ENCODE assay signal across 8 cellular contexts in the genomic region with DNA sequence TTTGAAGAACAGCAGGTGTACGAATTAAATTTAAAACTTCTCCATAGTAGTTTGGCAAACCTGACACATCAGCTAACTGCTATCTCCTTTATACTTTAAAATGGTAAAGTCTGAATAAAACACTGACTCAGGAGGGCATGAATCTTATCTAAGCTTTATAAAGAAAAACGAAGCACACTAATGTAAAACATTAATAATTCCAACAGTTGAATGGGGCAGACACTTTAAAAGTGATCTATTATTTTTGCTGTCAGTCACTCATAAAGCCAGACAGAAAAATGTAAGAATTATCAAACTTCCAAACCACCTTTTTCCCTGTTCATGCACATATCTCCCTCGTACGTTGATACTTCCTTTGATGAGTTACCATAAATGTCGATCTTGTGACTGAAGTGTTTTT. TPM values are rescaled to one million over a fixed set of nuclear protein-coding genes. Genes with fewer than 3 reads are reported as not detected.
DNase-seq lines count a peak whose midpoint lies in the region; ATAC-seq, FAIRE-seq and TF ChIP-seq lines count a peak whose summit lies in the region.

No MANE protein-coding gene starts in this region.

- TF ChIP-seq CTCF in keratinocyte (optimal IDR thresholded peaks at IDR 0.05 in 1 of 3, IDR thresholded peaks at IDR 0.05 in 1 of 3, conservative IDR thresholded peaks at IDR 0.05 in 1 of 3; ENCODE audit: extremely low read depth in 1 of 3, insufficient read depth in 2 of 3, low read length in 3 of 3) = no peak
- no peak for TF ChIP-seq CTCF in RWPE1 (conservative IDR thresholded peaks at IDR 0.05; ENCODE audit: low read depth)

- ATAC-seq in activated naive CD4-positive, alpha-beta T cell treated with anti-CD3 and anti-CD28 coated beads, Interleukin-2, amount 50 U/mL, for 72 hours = no peak
- ATAC-seq in HG03045 (IDR thresholded peaks at IDR 0.05; ENCODE audit: unreplicated experiment) = no peak

- peaks cover 16% of the 10 kb centered on the region for H3K36me3 Mint-ChIP-seq in activated CD4-positive, alpha-beta T cell treated with anti-CD3 and anti-CD28 coated beads, Interleukin-2, amount 10 ng/mL, durations not matched to agents 7 days and 5 days (ENCODE audit: low read depth)
- peaks cover 24 to 47% of the 10 kb centered on the region in 2 donors for H3K36me3 Mint-ChIP-seq in activated naive CD4-positive, alpha-beta T cell treated with anti-CD3 and anti-CD28 coated beads, Interleukin-2, amount 50 U/mL, for 72 hours

- FAIRE-seq in keratinocyte (lab: Jason Lieb, UNC) = no peak

- dilution Hi-C loops in keratinocyte (cut with MboI; ENCODE audit: extremely low pct_ligation_motif_present, low sequenced_read_pairs) = no loop called here

- H3K27me3 ChIP-seq in keratinocyte (ENCODE audit: control insufficient read depth, extremely low read depth, insufficient read depth, low read length) = no peaks in the 10 kb centered on the region
- no peaks in the 10 kb centered on the region for H3K27me3 ChIP-seq in subcutaneous abdominal adipose tissue (ENCODE audit: control insufficient read depth in 5 of 5, insufficient read depth in 4 of 5, low read length in 5 of 5)

- no peak for DNase-seq in activated CD4-positive, alpha-beta T cell treated with anti-CD3 and anti-CD28 coated beads, Interleukin-2, amount 10 ng/mL, durations not matched to agents 7 days and 5 days
- no peak for DNase-seq in activated CD4-positive, alpha-beta T cell treated with anti-CD3 and anti-CD28 coated beads for 1 hour
- DNase-seq in activated naive CD4-positive, alpha-beta T cell treated with anti-CD3 and anti-CD28 coated beads, Interleukin-2, amount 50 U/mL, for 72 hours (ENCODE audit: low spot score in 2 of 2) = no peak
- DNase-seq in keratinocyte (ENCODE audit: low read depth, low spot score) = no peak
- DNase-seq in NCI-H446 (lab: John Stamatoyannopoulos, UW) = no peak
- DNase-seq in RWPE1 (ENCODE audit: low spot score) = no peak

- H3K79me2 ChIP-seq in keratinocyte (ENCODE audit: control insufficient read depth, insufficient read depth, low read length) = peaks cover 79% of the 10 kb centered on the region

- H3K9me3 Mint-ChIP-seq in activated CD4-positive, alpha-beta T cell treated with anti-CD3 and anti-CD28 coated beads, Interleukin-2, amount 10 ng/mL, durations not matched to agents 7 days and 5 days = no peaks in the 10 kb centered on the region
- H3K9me3 Mint-ChIP-seq in activated naive CD4-positive, alpha-beta T cell treated with anti-CD3 and anti-CD28 coated beads, Interleukin-2, amount 50 U/mL, for 72 hours = no peaks in the 10 kb centered on the region

- peaks cover 15% of the 10 kb centered on the region for H3K4me1 ChIP-seq in keratinocyte (ENCODE audit: control insufficient read depth, extremely low read depth, insufficient read depth, low read length)
- peaks cover 4 to 56% (median 48%) of the 10 kb centered on the region in 5 donors for H3K4me1 ChIP-seq in subcutaneous abdominal adipose tissue (ENCODE audit: control insufficient read depth in 5 of 5, insufficient read depth in 5 of 5, low read length in 5 of 5)

- H3K4me2 ChIP-seq in keratinocyte (ENCODE audit: control insufficient read depth, extremely low read depth, insufficient read depth, low read depth, low read length) = peak overlapping the region; percentile 72

- no peaks in the 10 kb centered on the region for H3K27me3 Mint-ChIP-seq in activated CD4-positive, alpha-beta T cell treated with anti-CD3 and anti-CD28 coated beads, Interleukin-2, amount 10 ng/mL, durations not matched to agents 7 days and 5 days

- H3K4me1 Mint-ChIP-seq in activated CD4-positive, alpha-beta T cell treated with anti-CD3 and anti-CD28 coated beads, Interleukin-2, amount 10 ng/mL, durations not matched to agents 7 days and 5 days = peaks cover 37% of the 10 kb centered on the region

- H2AFZ ChIP-seq in keratinocyte (ENCODE audit: control insufficient read depth, low read length) = no peak overlapping the region

- peak overlapping the region; percentile 58 for H3K27ac Mint-ChIP-seq in activated CD4-positive, alpha-beta T cell treated with anti-CD3 and anti-CD28 coated beads, Interleukin-2, amount 10 ng/mL, durations not matched to agents 7 days and 5 days
- H3K27ac Mint-ChIP-seq in activated naive CD4-positive, alpha-beta T cell treated with anti-CD3 and anti-CD28 coated beads, Interleukin-2, amount 50 U/mL, for 72 hours = peak overlapping the region; percentile 66 to 99

- POLR2A ChIA-PET in activated CD4-positive, alpha-beta T cell treated with anti-CD3 and anti-CD28 coated beads, Interleukin-2, amount 10 ng/mL, durations not matched to agents 7 days and 5 days (lab: Charles Lee) = no interaction called here
- POLR2A ChIA-PET in RWPE1 (lab: Yijun Ruan, JAX; ENCODE audit: low non-redundant PET) = no interaction called here

- CTCF ChIA-PET in activated CD4-positive, alpha-beta T cell treated with anti-CD3 and anti-CD28 coated beads, Interleukin-2, amount 10 ng/mL, durations not matched to agents 7 days and 5 days (lab: Charles Lee) = interaction anchor here (1.4 kb wide), 1 partner anchor 14 kb away, joined by 3 read pairs; no protein-coding TSS in a partner anchor
- CTCF ChIA-PET in RWPE1 (lab: Yijun Ruan, JAX) = no interaction called here

- H4K20me1 ChIP-seq in keratinocyte (ENCODE audit: control insufficient read depth, extremely low read depth, insufficient read depth, low read length) = peaks cover 42% of the 10 kb centered on the region

- H3K9ac ChIP-seq in keratinocyte (ENCODE audit: control insufficient read depth, extremely low read depth, insufficient read depth, low read length) (peak overlapping the region; percentile 34), subcutaneous abdominal adipose tissue (ENCODE audit: low read length in 5 of 5) (peak overlapping the region in 3 of 5 donors; percentile 41 to 100 (median 99))

- H3K9me1 ChIP-seq in keratinocyte (ENCODE audit: control insufficient read depth, extremely low read depth, insufficient read depth, low read length) = no peaks in the 10 kb centered on the region

- peak overlapping the region; percentile 88 for H3K4me3 Mint-ChIP-seq in activated CD4-positive, alpha-beta T cell treated with anti-CD3 and anti-CD28 coated beads, Interleukin-2, amount 10 ng/mL, durations not matched to agents 7 days and 5 days

- H3K27ac ChIP-seq in keratinocyte (ENCODE audit: control insufficient read depth, insufficient read depth, low read length) (no peak overlapping the region), subcutaneous abdominal adipose tissue (ENCODE audit: low read depth, low read length) (peak overlapping the region; percentile 99), RWPE1 (no peak overlapping the region)

- H3K9me3 ChIP-seq in keratinocyte (ENCODE audit: control insufficient read depth, low read depth, low read length) (no peaks in the 10 kb centered on the region), subcutaneous abdominal adipose tissue (ENCODE audit: control insufficient read depth in 5 of 5, low read length in 5 of 5) (no peaks in the 10 kb centered on the region)

- no peaks in the 10 kb centered on the region for H3K36me3 ChIP-seq in keratinocyte (ENCODE audit: control insufficient read depth in 2 of 2, extremely low read depth in 1 of 2, insufficient read depth in 2 of 2, low read length in 2 of 2)
- peaks cover 0 to 3% (median 0%) of the 10 kb centered on the region in 5 donors for H3K36me3 ChIP-seq in subcutaneous abdominal adipose tissue (ENCODE audit: control insufficient read depth in 5 of 5, insufficient read depth in 5 of 5, low read length in 5 of 5)

- H3K4me3 ChIP-seq in keratinocyte (ENCODE audit: control insufficient read depth in 2 of 3, extremely low read depth in 1 of 3, insufficient read depth in 2 of 3, low read depth in 1 of 3, low read length in 3 of 3) (peak overlapping the region; percentile 57 to 95 (median 92)), subcutaneous abdominal adipose tissue (ENCODE audit: low read depth in 1 of 5, low read length in 5 of 5) (peak overlapping the region in 4 of 5 donors; percentile 35 to 99 (median 99))

RNA-seq across cellular contexts. Expression of a gene that starts 2.6 kb away (rescaled TPM):
- total RNA-seq in activated CD4-positive, alpha-beta T cell treated with anti-CD3 and anti-CD28 coated beads, Interleukin-2, amount 10 ng/mL, durations not matched to agents 7 days and 5 days = 10 to 100 TPM; 42.3 to 50.3 TPM
- 10 to 100 TPM; 51.7 to 75.5 TPM for total RNA-seq in activated naive CD4-positive, alpha-beta T cell treated with anti-CD3 and anti-CD28 coated beads, Interleukin-2, amount 50 U/mL, for 72 hours
- polyA plus RNA-seq in keratinocyte = 236 to 344 TPM (median 277 TPM) in 3 replicates
- polyA plus RNA-seq in keratinocyte (2011; ENCODE audit: low read depth) = 198 TPM
- polyA plus RNA-seq in keratinocyte (2011; cell fraction: cytosol; rRNA removed) = 250 and 463 TPM in 2 replicates
- polyA plus RNA-seq in keratinocyte (2011; cell fraction: nucleus; rRNA removed) = 219 and 277 TPM in 2 replicates
- 148 and 232 TPM in 2 replicates for polyA plus RNA-seq in keratinocyte (2012; ENCODE audit: low replicate concordance)
- polyA minus RNA-seq in keratinocyte = 224 to 383 TPM (median 355 TPM) in 3 replicates
- polyA minus RNA-seq in keratinocyte (2011; cell fraction: cytosol; rRNA and poly(A)+ RNA removed) = 159 TPM
- 129 and 169 TPM in 2 replicates for polyA minus RNA-seq in keratinocyte (2011; cell fraction: nucleus; rRNA and poly(A)+ RNA removed)

RNA-seq across cellular contexts. Expression of a gene that starts 38.5 kb away (rescaled TPM):
- 10 to 100 TPM; 24.5 to 26.8 TPM for total RNA-seq in activated CD4-positive, alpha-beta T cell treated with anti-CD3 and anti-CD28 coated beads, Interleukin-2, amount 10 ng/mL, durations not matched to agents 7 days and 5 days
- total RNA-seq in activated naive CD4-positive, alpha-beta T cell treated with anti-CD3 and anti-CD28 coated beads, Interleukin-2, amount 50 U/mL, for 72 hours = 10 to 100 TPM; 19.0 to 28.7 TPM
- 14.9 to 15.5 TPM (median 15.2 TPM) in 3 replicates for polyA plus RNA-seq in keratinocyte
- 3.7 TPM for polyA plus RNA-seq in keratinocyte (2011; ENCODE audit: low read depth)
- 10.9 and 11.7 TPM in 2 replicates for polyA plus RNA-seq in keratinocyte (2011; cell fraction: cytosol; rRNA removed)
- polyA plus RNA-seq in keratinocyte (2011; cell fraction: nucleus; rRNA removed) = 14.8 and 16.8 TPM in 2 replicates
- 10.0 and 14.9 TPM in 2 replicates for polyA plus RNA-seq in keratinocyte (2012; ENCODE audit: low replicate concordance)
- polyA minus RNA-seq in keratinocyte = 34.3 to 42.3 TPM (median 36.5 TPM) in 3 replicates
- polyA minus RNA-seq in keratinocyte (2011; cell fraction: cytosol; rRNA and poly(A)+ RNA removed) = 23.4 TPM
- 21.7 and 29.1 TPM in 2 replicates for polyA minus RNA-seq in keratinocyte (2011; cell fraction: nucleus; rRNA and poly(A)+ RNA removed)

RNA-seq across cellular contexts. Expression of a gene that starts 50.4 kb away (rescaled TPM):
- total RNA-seq in activated CD4-positive, alpha-beta T cell treated with anti-CD3 and anti-CD28 coated beads, Interleukin-2, amount 10 ng/mL, durations not matched to agents 7 days and 5 days = under 1 TPM; 0.06 to 0.10 TPM
- total RNA-seq in activated naive CD4-positive, alpha-beta T cell treated with anti-CD3 and anti-CD28 coated beads, Interleukin-2, amount 50 U/mL, for 72 hours = under 1 TPM; 0.04 to 0.05 TPM
- polyA plus RNA-seq in keratinocyte = 0.10 TPM in 1 of 3 replicates, not detected in the others
- 0.31 TPM for polyA plus RNA-seq in keratinocyte (2011; ENCODE audit: low read depth)
- 0.05 TPM in 1 of 2 replicates, not detected in the other for polyA plus RNA-seq in keratinocyte (2011; cell fraction: cytosol; rRNA removed)
- 0.21 and 0.31 TPM in 2 replicates for polyA plus RNA-seq in keratinocyte (2011; cell fraction: nucleus; rRNA removed)
- 0.08 TPM in 1 of 2 replicates, not detected in the other for polyA plus RNA-seq in keratinocyte (2012; ENCODE audit: low replicate concordance)
- polyA minus RNA-seq in keratinocyte = 0.03 TPM in 2 of 3 replicates, not detected in the other
- not detected for polyA minus RNA-seq in keratinocyte (2011; cell fraction: cytosol; rRNA and poly(A)+ RNA removed)
- polyA minus RNA-seq in keratinocyte (2011; cell fraction: nucleus; rRNA and poly(A)+ RNA removed) = 0.08 and 0.11 TPM in 2 replicates
